In genomic region chr1:47212636-47213229, GRCh38 we compare ENCODE assay signal across 20 cellular contexts. TPM values are rescaled to one million over a fixed set of nuclear protein-coding genes. Genes with fewer than 3 reads are reported as not detected.
"Had no signal": no experiment of that assay in that cellular context is flagged by ENCODE, and none has a peak within 500 bp of the region (broad histone marks: within the 10 kb centered on the region; RNA-seq: fewer than 3 reads in every experiment).

No MANE protein-coding gene starts in this region.

- H3K27ac Mint-ChIP-seq: activated CD4-positive, alpha-beta T cell treated with anti-CD3 and anti-CD28 coated beads for 36 hours; activated naive CD4-positive, alpha-beta T cell treated with anti-CD3 and anti-CD28 coated beads, Interleukin-2, amount 50 U/mL, for 72 hours; activated T-helper 1 cell treated with anti-CD3 and anti-CD28 coated beads, Interleukin-12 subunit alpha, Interleukin-12 subunit beta, Interleukin-2, Interleukin-4 antibody, amounts not matched to agents 30 ng/mL and 10 ng/mL and 1 ng/mL, durations not matched to agents 14 hours and 24 hours and 36 hours; WTC11 had no signal

- H3K4me1 Mint-ChIP-seq: activated CD4-positive, alpha-beta T cell treated with anti-CD3 and anti-CD28 coated beads for 36 hours had no signal

- H3K9me3 ChIP-seq: adrenal gland, breast epithelium, prostate gland, thoracic aorta had no signal

- H3K4me3 ChIP-seq: adrenal gland, breast epithelium, prostate gland, SK-N-MC, skin epidermis, thoracic aorta had no signal

- H3K27me3 ChIP-seq: adrenal gland had no signal

- H3K9me3 Mint-ChIP-seq: activated naive CD4-positive, alpha-beta T cell treated with anti-CD3 and anti-CD28 coated beads, Interleukin-2, amount 50 U/mL, for 72 hours; activated T-helper 1 cell treated with anti-CD3 and anti-CD28 coated beads, Interleukin-12 subunit alpha, Interleukin-12 subunit beta, Interleukin-2, Interleukin-4 antibody, amounts not matched to agents 30 ng/mL and 10 ng/mL and 1 ng/mL, durations not matched to agents 14 hours and 24 hours and 36 hours; WTC11 had no signal

- DNase-seq: activated CD4-positive, alpha-beta T cell treated with anti-CD3 and anti-CD28 coated beads for 36 hours; activated CD4-positive, alpha-beta T cell treated with anti-CD3 and anti-CD28 coated beads, Interleukin-2, amount 50 U/mL, for 48 hours; activated gamma-delta T cell treated with Interleukin-2 at 50 U/mL for 16 hours; activated T-cell treated with anti-CD3 and anti-CD28 coated beads for 4 hours; effector memory CD4-positive, alpha-beta T cell; stimulated activated CD4-positive, alpha-beta T cell treated with anti-CD3 and anti-CD28 coated beads, Interleukin-15, amount 100 ng/mL, for 24 hours; stimulated activated CD4-positive, alpha-beta T cell treated with anti-CD3 and anti-CD28 coated beads, Interleukin-2, amount 100 ng/mL, for 48 hours had no signal

- H3K27ac ChIP-seq: epithelial cell of prostate, prostate gland, SK-N-MC, thoracic aorta had no signal

- H3K27me3 Mint-ChIP-seq: activated CD4-positive, alpha-beta T cell treated with anti-CD3 and anti-CD28 coated beads for 36 hours had no signal

- H3K36me3 ChIP-seq: adrenal gland, breast epithelium, prostate gland, thoracic aorta had no signal

- H3K36me3 Mint-ChIP-seq: activated naive CD4-positive, alpha-beta T cell treated with anti-CD3 and anti-CD28 coated beads, Interleukin-2, amount 50 U/mL, for 72 hours; WTC11 had no signal

- H3K4me1 ChIP-seq: adrenal gland, breast epithelium, prostate gland had no signal

- ATAC-seq: activated CD4-positive, alpha-beta T cell treated with anti-CD3 and anti-CD28 coated beads for 36 hours had no signal

- H3K4me3 Mint-ChIP-seq: activated CD4-positive, alpha-beta T cell treated with anti-CD3 and anti-CD28 coated beads for 36 hours; activated T-helper 1 cell treated with anti-CD3 and anti-CD28 coated beads, Interleukin-12 subunit alpha, Interleukin-12 subunit beta, Interleukin-2, Interleukin-4 antibody, amounts not matched to agents 30 ng/mL and 10 ng/mL and 1 ng/mL, durations not matched to agents 14 hours and 24 hours and 36 hours; WTC11 had no signal

RNA-seq across cellular contexts. Expression of gene TAL1, which starts 19.3 kb away (rescaled TPM):
- total RNA-seq: activated T-helper 1 cell treated with anti-CD3 and anti-CD28 coated beads, Interleukin-12 subunit alpha, Interleukin-12 subunit beta, Interleukin-2, Interleukin-4 antibody, amounts not matched to agents 30 ng/mL and 10 ng/mL and 1 ng/mL, durations not matched to agents 14 hours and 24 hours and 36 hours had no signal

RNA-seq across cellular contexts. Expression of gene PDZK1IP1, which starts 22.9 kb away (rescaled TPM):
- total RNA-seq: activated CD4-positive, alpha-beta T cell treated with anti-CD3 and anti-CD28 coated beads for 36 hours; activated naive CD4-positive, alpha-beta T cell treated with anti-CD3 and anti-CD28 coated beads, Interleukin-2, amount 50 U/mL, for 72 hours; activated T-helper 1 cell treated with anti-CD3 and anti-CD28 coated beads, Interleukin-12 subunit alpha, Interleukin-12 subunit beta, Interleukin-2, Interleukin-4 antibody, amounts not matched to agents 30 ng/mL and 10 ng/mL and 1 ng/mL, durations not matched to agents 14 hours and 24 hours and 36 hours; chondrocyte; frontal cortex; thoracic aorta; urinary bladder; WTC11 had no signal
